ENCODE assay signal across 2 cellular contexts in genomic region chr9:463455-464125, GRCh38.
TF ChIP-seq lines count a peak whose summit lies in the region.

No MANE protein-coding gene starts in this region.

TF ChIP-seq in GM23338, 12 proteins besides CTCF, POLR2A, EP300 and RAD21 (continued from another document):
- TF ChIP-seq, protein P1, sequence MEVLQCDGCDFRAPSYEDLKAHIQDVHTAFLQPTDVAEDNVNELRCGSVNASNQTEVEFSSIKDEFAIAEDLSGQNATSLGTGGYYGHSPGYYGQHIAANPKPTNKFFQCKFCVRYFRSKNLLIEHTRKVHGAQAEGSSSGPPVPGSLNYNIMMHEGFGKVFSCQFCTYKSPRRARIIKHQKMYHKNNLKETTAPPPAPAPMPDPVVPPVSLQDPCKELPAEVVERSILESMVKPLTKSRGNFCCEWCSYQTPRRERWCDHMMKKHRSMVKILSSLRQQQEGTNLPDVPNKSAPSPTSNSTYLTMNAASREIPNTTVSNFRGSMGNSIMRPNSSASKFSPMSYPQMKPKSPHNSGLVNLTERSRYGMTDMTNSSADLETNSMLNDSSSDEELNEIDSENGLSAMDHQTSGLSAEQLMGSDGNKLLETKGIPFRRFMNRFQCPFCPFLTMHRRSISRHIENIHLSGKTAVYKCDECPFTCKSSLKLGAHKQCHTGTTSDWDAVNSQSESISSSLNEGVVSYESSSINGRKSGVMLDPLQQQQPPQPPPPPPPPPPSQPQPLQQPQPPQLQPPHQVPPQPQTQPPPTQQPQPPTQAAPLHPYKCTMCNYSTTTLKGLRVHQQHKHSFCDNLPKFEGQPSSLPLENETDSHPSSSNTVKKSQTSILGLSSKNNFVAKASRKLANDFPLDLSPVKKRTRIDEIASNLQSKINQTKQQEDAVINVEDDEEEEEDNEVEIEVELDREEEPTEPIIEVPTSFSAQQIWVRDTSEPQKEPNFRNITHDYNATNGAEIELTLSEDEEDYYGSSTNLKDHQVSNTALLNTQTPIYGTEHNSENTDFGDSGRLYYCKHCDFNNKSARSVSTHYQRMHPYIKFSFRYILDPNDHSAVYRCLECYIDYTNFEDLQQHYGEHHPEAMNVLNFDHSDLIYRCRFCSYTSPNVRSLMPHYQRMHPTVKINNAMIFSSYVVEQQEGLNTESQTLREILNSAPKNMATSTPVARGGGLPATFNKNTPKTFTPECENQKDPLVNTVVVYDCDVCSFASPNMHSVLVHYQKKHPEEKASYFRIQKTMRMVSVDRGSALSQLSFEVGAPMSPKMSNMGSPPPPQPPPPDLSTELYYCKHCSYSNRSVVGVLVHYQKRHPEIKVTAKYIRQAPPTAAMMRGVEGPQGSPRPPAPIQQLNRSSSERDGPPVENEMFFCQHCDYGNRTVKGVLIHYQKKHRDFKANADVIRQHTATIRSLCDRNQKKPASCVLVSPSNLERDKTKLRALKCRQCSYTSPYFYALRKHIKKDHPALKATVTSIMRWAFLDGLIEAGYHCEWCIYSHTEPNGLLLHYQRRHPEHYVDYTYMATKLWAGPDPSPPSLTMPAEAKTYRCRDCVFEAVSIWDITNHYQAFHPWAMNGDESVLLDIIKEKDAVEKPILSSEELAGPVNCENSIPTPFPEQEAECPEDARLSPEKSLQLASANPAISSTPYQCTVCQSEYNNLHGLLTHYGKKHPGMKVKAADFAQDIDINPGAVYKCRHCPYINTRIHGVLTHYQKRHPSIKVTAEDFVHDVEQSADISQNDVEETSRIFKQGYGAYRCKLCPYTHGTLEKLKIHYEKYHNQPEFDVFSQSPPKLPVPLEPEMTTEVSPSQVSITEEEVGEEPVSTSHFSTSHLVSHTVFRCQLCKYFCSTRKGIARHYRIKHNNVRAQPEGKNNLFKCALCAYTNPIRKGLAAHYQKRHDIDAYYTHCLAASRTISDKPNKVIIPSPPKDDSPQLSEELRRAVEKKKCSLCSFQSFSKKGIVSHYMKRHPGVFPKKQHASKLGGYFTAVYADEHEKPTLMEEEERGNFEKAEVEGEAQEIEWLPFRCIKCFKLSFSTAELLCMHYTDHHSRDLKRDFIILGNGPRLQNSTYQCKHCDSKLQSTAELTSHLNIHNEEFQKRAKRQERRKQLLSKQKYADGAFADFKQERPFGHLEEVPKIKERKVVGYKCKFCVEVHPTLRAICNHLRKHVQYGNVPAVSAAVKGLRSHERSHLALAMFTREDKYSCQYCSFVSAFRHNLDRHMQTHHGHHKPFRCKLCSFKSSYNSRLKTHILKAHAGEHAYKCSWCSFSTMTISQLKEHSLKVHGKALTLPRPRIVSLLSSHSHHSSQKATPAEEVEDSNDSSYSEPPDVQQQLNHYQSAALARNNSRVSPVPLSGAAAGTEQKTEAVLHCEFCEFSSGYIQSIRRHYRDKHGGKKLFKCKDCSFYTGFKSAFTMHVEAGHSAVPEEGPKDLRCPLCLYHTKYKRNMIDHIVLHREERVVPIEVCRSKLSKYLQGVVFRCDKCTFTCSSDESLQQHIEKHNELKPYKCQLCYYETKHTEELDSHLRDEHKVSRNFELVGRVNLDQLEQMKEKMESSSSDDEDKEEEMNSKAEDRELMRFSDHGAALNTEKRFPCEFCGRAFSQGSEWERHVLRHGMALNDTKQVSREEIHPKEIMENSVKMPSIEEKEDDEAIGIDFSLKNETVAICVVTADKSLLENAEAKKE (CRISPR knock-in tag; IDR thresholded peaks at IDR 0.05): no peak

TF ChIP-seq in HepG2, 621 proteins besides CTCF, POLR2A, EP300 and RAD21 (continued from another document and continues in another):
- TF ChIP-seq ZNF550 (CRISPR knock-in tag; IDR thresholded peaks at IDR 0.05; ENCODE audit: borderline replicate concordance) (no peak), ZSCAN31 (CRISPR knock-in tag; IDR thresholded peaks at IDR 0.05; ENCODE audit: low read depth) (no peak), TBP (CRISPR knock-in tag; IDR thresholded peaks at IDR 0.05) (no peak), ZNF350 (CRISPR knock-in tag; IDR thresholded peaks at IDR 0.05; ENCODE audit: borderline replicate concordance, low read depth) (no peak), ZSCAN22 (CRISPR knock-in tag; IDR thresholded peaks at IDR 0.05) (no peak), TBX2 (CRISPR knock-in tag; IDR thresholded peaks at IDR 0.05; ENCODE audit: borderline replicate concordance) (peak; percentile 52; the same call in 1 of the 2 replicates), DNMT3B (CRISPR knock-in tag; conservative IDR thresholded peaks at IDR 0.05) (no peak), TCF7 (IDR thresholded peaks at IDR 0.05; ENCODE audit: low read depth) (no peak), SRSF4 (IDR thresholded peaks at IDR 0.05; ENCODE audit: low read depth, low read length, poor library complexity, severe bottlenecking) (no peak), ZNF460 (CRISPR knock-in tag; IDR thresholded peaks at IDR 0.05; ENCODE audit: borderline replicate concordance) (no peak), ZNF354B (CRISPR knock-in tag; IDR thresholded peaks at IDR 0.05) (no peak), SOX5 (CRISPR knock-in tag; IDR thresholded peaks at IDR 0.05; ENCODE audit: borderline replicate concordance) (peak; percentile 12; the same call in 1 of the 2 replicates), MAFK (conservative IDR thresholded peaks at IDR 0.05 in 1 of 2, IDR thresholded peaks at IDR 0.05 in 1 of 2; ENCODE audit: low read length in 2 of 2) (no peak), HNRNPH1 (optimal IDR thresholded peaks at IDR 0.05; ENCODE audit: low read depth, low read length) (no peak), TFE3 (CRISPR knock-in tag; IDR thresholded peaks at IDR 0.05) (no peak), TEF (CRISPR knock-in tag; IDR thresholded peaks at IDR 0.05) (no peak), DBP (CRISPR knock-in tag; IDR thresholded peaks at IDR 0.05; ENCODE audit: not compliant biosample characterization) (no peak), RARA (CRISPR knock-in tag; IDR thresholded peaks at IDR 0.05) (peak; percentile 64), SALL1 (CRISPR knock-in tag; IDR thresholded peaks at IDR 0.05) (peak; percentile 30; the same call in 1 of the 2 replicates)
- TF ChIP-seq, protein P2, sequence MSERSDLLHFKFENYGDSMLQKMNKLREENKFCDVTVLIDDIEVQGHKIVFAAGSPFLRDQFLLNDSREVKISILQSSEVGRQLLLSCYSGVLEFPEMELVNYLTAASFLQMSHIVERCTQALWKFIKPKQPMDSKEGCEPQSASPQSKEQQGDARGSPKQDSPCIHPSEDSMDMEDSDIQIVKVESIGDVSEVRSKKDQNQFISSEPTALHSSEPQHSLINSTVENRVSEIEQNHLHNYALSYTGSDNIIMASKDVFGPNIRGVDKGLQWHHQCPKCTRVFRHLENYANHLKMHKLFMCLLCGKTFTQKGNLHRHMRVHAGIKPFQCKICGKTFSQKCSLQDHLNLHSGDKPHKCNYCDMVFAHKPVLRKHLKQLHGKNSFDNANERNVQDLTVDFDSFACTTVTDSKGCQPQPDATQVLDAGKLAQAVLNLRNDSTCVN (CRISPR knock-in tag; IDR thresholded peaks at IDR 0.05; ENCODE audit: borderline replicate concordance): no peak
- TF ChIP-seq, protein P3, sequence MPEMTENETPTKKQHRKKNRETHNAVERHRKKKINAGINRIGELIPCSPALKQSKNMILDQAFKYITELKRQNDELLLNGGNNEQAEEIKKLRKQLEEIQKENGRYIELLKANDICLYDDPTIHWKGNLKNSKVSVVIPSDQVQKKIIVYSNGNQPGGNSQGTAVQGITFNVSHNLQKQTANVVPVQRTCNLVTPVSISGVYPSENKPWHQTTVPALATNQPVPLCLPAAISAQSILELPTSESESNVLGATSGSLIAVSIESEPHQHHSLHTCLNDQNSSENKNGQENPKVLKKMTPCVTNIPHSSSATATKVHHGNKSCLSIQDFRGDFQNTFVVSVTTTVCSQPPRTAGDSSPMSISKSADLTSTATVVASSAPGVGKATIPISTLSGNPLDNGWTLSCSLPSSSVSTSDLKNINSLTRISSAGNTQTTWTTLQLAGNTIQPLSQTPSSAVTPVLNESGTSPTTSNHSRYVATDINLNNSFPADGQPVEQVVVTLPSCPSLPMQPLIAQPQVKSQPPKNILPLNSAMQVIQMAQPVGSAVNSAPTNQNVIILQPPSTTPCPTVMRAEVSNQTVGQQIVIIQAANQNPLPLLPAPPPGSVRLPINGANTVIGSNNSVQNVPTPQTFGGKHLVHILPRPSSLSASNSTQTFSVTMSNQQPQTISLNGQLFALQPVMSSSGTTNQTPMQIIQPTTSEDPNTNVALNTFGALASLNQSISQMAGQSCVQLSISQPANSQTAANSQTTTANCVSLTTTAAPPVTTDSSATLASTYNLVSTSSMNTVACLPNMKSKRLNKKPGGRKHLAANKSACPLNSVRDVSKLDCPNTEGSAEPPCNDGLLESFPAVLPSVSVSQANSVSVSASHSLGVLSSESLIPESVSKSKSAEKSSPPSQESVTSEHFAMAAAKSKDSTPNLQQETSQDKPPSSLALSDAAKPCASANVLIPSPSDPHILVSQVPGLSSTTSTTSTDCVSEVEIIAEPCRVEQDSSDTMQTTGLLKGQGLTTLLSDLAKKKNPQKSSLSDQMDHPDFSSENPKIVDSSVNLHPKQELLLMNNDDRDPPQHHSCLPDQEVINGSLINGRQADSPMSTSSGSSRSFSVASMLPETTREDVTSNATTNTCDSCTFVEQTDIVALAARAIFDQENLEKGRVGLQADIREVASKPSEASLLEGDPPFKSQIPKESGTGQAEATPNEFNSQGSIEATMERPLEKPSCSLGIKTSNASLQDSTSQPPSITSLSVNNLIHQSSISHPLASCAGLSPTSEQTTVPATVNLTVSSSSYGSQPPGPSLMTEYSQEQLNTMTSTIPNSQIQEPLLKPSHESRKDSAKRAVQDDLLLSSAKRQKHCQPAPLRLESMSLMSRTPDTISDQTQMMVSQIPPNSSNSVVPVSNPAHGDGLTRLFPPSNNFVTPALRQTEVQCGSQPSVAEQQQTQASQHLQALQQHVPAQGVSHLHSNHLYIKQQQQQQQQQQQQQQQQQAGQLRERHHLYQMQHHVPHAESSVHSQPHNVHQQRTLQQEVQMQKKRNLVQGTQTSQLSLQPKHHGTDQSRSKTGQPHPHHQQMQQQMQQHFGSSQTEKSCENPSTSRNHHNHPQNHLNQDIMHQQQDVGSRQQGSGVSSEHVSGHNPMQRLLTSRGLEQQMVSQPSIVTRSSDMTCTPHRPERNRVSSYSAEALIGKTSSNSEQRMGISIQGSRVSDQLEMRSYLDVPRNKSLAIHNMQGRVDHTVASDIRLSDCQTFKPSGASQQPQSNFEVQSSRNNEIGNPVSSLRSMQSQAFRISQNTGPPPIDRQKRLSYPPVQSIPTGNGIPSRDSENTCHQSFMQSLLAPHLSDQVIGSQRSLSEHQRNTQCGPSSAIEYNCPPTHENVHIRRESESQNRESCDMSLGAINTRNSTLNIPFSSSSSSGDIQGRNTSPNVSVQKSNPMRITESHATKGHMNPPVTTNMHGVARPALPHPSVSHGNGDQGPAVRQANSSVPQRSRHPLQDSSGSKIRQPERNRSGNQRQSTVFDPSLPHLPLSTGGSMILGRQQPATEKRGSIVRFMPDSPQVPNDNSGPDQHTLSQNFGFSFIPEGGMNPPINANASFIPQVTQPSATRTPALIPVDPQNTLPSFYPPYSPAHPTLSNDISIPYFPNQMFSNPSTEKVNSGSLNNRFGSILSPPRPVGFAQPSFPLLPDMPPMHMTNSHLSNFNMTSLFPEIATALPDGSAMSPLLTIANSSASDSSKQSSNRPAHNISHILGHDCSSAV (CRISPR knock-in tag; IDR thresholded peaks at IDR 0.05; ENCODE audit: borderline replicate concordance): no peak
